Comparison of ENCODE assay signal across 9 cellular contexts in the genomic region with DNA sequence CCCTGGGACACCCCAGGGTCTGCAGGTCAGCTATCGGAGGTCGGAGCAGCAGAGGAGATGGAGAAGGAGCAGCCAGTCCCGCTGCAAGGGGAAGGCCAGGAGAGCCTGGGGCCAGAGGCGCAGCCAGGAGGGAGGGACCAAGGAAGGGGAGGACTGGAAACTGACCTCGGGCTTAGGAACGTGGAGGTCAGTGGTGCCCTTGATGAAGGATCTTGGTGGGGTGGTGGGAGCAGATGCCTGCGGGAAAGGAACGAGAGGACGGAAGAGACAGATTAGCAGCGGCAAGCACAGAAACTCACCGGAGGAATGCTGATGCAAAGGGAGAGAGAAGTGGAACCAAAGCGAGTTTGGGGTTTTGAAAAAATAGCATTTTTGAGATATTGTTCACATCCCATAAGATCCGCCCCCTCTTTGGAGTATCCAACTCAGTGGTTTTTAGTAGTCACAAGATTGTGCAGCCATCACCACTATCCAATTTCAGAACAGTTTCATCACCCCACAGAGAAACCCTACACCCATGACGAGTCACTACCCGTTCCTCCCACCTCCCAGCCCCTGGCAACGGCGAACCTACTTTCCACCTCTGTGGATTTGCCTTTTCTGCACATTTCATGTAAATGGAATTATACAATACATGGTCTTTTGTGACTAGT. TPM values are rescaled to one million over a fixed set of nuclear protein-coding genes. Genes with fewer than 3 reads are reported as not detected.
DNase-seq lines count a peak whose midpoint lies in the region; ATAC-seq lines count a peak whose summit lies in the region.
"Had no signal": no experiment of that assay in that cellular context is flagged by ENCODE, and none has a peak within 500 bp of the region (broad histone marks: within the 10 kb centered on the region; RNA-seq: fewer than 3 reads in every experiment).

No MANE protein-coding gene starts in this region.

- intact Hi-C loops in activated CD4-positive, alpha-beta T cell treated with anti-CD3 and anti-CD28 coated beads for 36 hours (cut with DNase I, micrococcal nuclease): loop anchor here (1.0 to 2.0 kb wide), 4 partner anchors 14 to 100 kb away; no protein-coding TSS in a partner anchor

- H3K36me3 ChIP-seq in subcutaneous abdominal adipose tissue (ENCODE audit: control insufficient read depth in 5 of 5, insufficient read depth in 5 of 5, low read length in 5 of 5): no peaks in the 10 kb centered on the region

- peaks cover 51% of the 10 kb centered on the region for H3K4me1 Mint-ChIP-seq in activated CD4-positive, alpha-beta T cell treated with anti-CD3 and anti-CD28 coated beads for 36 hours

- DNase-seq in activated CD4-positive, alpha-beta T cell treated with anti-CD3 and anti-CD28 coated beads for 36 hours: peak; percentile 84
- DNase-seq in activated CD4-positive, alpha-beta T cell treated with anti-CD3 and anti-CD28 coated beads for 1 hour: no peak
- peak; percentile 48 for DNase-seq in UCSD-AML1 (lab: John Stamatoyannopoulos, UW; ENCODE audit: unreplicated experiment)
- DNase-seq in glomerular visceral epithelial cell (ENCODE audit: extremely low spot score): peak; percentile 54
- DNase-seq in iPS-NIHi11 (ENCODE audit: low spot score): no peak
- DNase-seq in germinal center (ENCODE audit: low spot score): no peak
- no peak for DNase-seq in HPDE6-E6E7 (ENCODE audit: extremely low spot score)

- CTCF ChIA-PET in activated CD4-positive, alpha-beta T cell treated with anti-CD3 and anti-CD28 coated beads for 36 hours (lab: Charles Lee): interaction anchor here (0.6 to 2.3 kb wide), 2 partner anchors 77 to 81 kb away, joined by 3 to 9 read pairs; no protein-coding TSS in a partner anchor

- no peaks in the 10 kb centered on the region for H3K27me3 ChIP-seq in subcutaneous abdominal adipose tissue (ENCODE audit: control insufficient read depth in 5 of 5, insufficient read depth in 4 of 5, low read length in 5 of 5)
- H3K27me3 ChIP-seq: BLaER1 had no signal

- H3K4me3 ChIP-seq in subcutaneous abdominal adipose tissue (ENCODE audit: low read depth in 1 of 5, low read length in 5 of 5): peak overlapping the region; percentile 45 to 65 (median 59)
- H3K4me3 ChIP-seq: BLaER1 had no signal

- H3K27ac ChIP-seq in subcutaneous abdominal adipose tissue (ENCODE audit: low read depth, low read length): peak overlapping the region; percentile 87
- H3K27ac ChIP-seq: BLaER1 had no signal

- peak overlapping the region; percentile 86 for H3K27ac Mint-ChIP-seq in activated CD4-positive, alpha-beta T cell treated with anti-CD3 and anti-CD28 coated beads for 36 hours

- H3K4me3 Mint-ChIP-seq in activated CD4-positive, alpha-beta T cell treated with anti-CD3 and anti-CD28 coated beads for 36 hours: no peak overlapping the region

- H3K36me3 Mint-ChIP-seq in activated CD4-positive, alpha-beta T cell treated with anti-CD3 and anti-CD28 coated beads for 36 hours (ENCODE audit: low read depth): peaks cover 10% of the 10 kb centered on the region

- peaks cover 4 to 9% (median 6%) of the 10 kb centered on the region in 5 donors for H3K9me3 ChIP-seq in subcutaneous abdominal adipose tissue (ENCODE audit: control insufficient read depth in 5 of 5, low read length in 5 of 5)

- POLR2A ChIA-PET in activated CD4-positive, alpha-beta T cell treated with anti-CD3 and anti-CD28 coated beads for 36 hours (lab: Charles Lee): interaction anchor here (0.6 kb wide), 1 partner anchor 385 kb away, joined by 3 read pairs; no protein-coding TSS in a partner anchor

- H3K9ac ChIP-seq in subcutaneous abdominal adipose tissue (ENCODE audit: low read length in 5 of 5): peak overlapping the region in 2 of 5 donors; percentile 15 to 26
- H3K9ac ChIP-seq: BLaER1 had no signal

- peak; percentile 87 for ATAC-seq in activated CD4-positive, alpha-beta T cell treated with anti-CD3 and anti-CD28 coated beads for 36 hours

- no peaks in the 10 kb centered on the region for H3K27me3 Mint-ChIP-seq in activated CD4-positive, alpha-beta T cell treated with anti-CD3 and anti-CD28 coated beads for 36 hours

- peaks cover 6% of the 10 kb centered on the region for H3K9me3 Mint-ChIP-seq in activated CD4-positive, alpha-beta T cell treated with anti-CD3 and anti-CD28 coated beads for 36 hours (ENCODE audit: low read depth)

- peaks cover 0 to 38% (median 30%) of the 10 kb centered on the region in 5 donors for H3K4me1 ChIP-seq in subcutaneous abdominal adipose tissue (ENCODE audit: control insufficient read depth in 5 of 5, insufficient read depth in 5 of 5, low read length in 5 of 5)

RNA-seq across cellular contexts. Expression of a gene that starts 22.1 kb away (rescaled TPM):
- total RNA-seq in activated CD4-positive, alpha-beta T cell treated with anti-CD3 and anti-CD28 coated beads for 36 hours: 10 to 100 TPM; 25.4 to 26.6 TPM

RNA-seq across cellular contexts. Expression of a gene that starts 27.7 kb away (rescaled TPM):
- 10 to 100 TPM; 26.7 to 35.7 TPM for total RNA-seq in activated CD4-positive, alpha-beta T cell treated with anti-CD3 and anti-CD28 coated beads for 36 hours

Comparison
In these comparisons a context has a peak if more than half of its experiments do, and no peak if none do; other contexts are left out.
1. DNase-seq: peak in activated CD4-positive, alpha-beta T cell treated with anti-CD3 and anti-CD28 coated beads for 36 hours (single experiment), UCSD-AML1 (single experiment) and glomerular visceral epithelial cell (single experiment); none in activated CD4-positive, alpha-beta T cell treated with anti-CD3 and anti-CD28 coated beads for 1 hour (single experiment), iPS-NIHi11 (single experiment), germinal center (single experiment) and HPDE6-E6E7 (single experiment).